Comparison of ENCODE assay signal across 8 cellular contexts in the genomic region with DNA sequence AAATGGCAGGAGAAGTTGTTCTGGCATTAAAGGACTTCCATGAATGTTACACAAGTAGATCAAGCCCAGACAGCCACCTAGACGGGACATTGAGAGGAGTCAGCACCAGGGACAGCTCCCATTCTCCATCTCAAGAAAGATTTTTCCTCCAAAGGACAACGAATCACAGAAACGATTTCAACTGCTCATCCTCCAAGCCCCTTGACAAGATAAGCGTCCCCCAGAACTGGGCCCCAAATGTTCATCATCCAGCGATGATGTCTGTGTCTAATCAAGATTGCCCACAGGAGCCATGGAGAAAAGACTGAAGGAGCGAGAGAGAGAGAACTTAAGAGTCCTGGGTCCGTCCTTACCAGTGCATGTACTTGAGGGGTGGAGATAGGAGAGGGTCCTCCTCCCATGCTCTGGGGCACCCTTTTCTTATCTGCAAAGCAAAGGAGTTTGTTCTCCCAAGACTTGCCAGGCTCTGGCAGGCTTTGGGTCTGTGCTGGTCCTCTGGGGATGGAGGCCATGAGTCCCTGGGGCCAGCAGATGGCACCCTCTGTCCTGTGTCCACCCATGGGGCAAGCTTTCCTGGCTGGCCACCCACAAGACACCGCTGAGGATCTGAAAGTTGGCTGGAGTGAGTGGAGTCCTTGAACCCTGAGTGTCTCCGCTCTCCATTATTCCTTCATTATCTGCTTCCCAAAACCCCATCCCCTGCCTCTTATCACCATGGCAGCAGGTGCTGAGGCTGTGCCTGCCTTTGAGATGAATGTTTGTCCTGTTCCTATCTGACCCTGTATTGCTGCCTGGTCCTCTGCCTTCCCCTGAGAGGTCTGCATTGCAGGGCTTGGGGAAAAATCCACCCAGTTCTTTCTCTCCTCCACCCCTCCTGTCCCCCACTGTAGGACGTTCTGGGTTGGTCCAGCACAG.
DNase-seq lines count a peak whose midpoint lies in the region; ATAC-seq and TF ChIP-seq lines count a peak whose summit lies in the region.

No MANE protein-coding gene starts in this region.

- H3T11ph ChIP-seq in H9 (ENCODE audit: low read length) = no peak overlapping the region

- H2BK120ac ChIP-seq in H9 (ENCODE audit: low read depth, low read length, poor library complexity, severe bottlenecking) = no peak overlapping the region

- H3K23ac ChIP-seq in H9 (ENCODE audit: insufficient read length, low read depth, low read length) = no peak overlapping the region

- H3K27ac ChIP-seq in C4-2B (no peak overlapping the region), H9 (ENCODE audit: insufficient read length, low read depth, low read length) (no peak overlapping the region), VCaP (no peak overlapping the region)

- H4K8ac ChIP-seq in H9 (replicated peaks; ENCODE audit: insufficient read length, low read depth, low read length) = no peak overlapping the region

- H3K14ac ChIP-seq in H9 (ENCODE audit: insufficient read depth, low read length) = no peak overlapping the region

- no peak overlapping the region for H2AFZ ChIP-seq in H9 (ENCODE audit: low read length)

- no peak overlapping the region for H3K9ac ChIP-seq in H9 (ENCODE audit: extremely low read depth, insufficient read length, low read length)

- no peak overlapping the region for H3K18ac ChIP-seq in H9 (ENCODE audit: insufficient read length, low read depth, low read length)

- H3K4me3 Mint-ChIP-seq in H9 = no peak overlapping the region
- no peak overlapping the region for H3K4me3 Mint-ChIP-seq in activated T-helper 2 cell treated with anti-CD3 and anti-CD28 coated beads, Interferon-gamma antibody, Interleukin-2, Interleukin-4, amounts not matched to agents 10 μg/mL and 5 μg/mL and 100 μg/mL, durations not matched to agents 14 hours and 24 hours and 36 hours (ENCODE audit: low read depth)

- no peak for ATAC-seq in activated CD4-positive, CD25-positive, alpha-beta regulatory T cell treated with anti-CD3 and anti-CD28 coated beads, Interleukin-2, amount 50 U/mL, for 24 hours

- intact Hi-C loops in activated T-helper 2 cell treated with anti-CD3 and anti-CD28 coated beads, Interferon-gamma antibody, Interleukin-2, Interleukin-4, amounts not matched to agents 10 μg/mL and 5 μg/mL and 100 μg/mL, durations not matched to agents 14 hours and 24 hours and 36 hours (cut with micrococcal nuclease) = no loop called here

- no peaks in the 10 kb centered on the region for H3K23me2 ChIP-seq in H9 (ENCODE audit: insufficient read length, low read depth, low read length, poor library complexity, severe bottlenecking)

- no peaks in the 10 kb centered on the region for H3K4me1 ChIP-seq in H9 (ENCODE audit: insufficient read depth, low read length)

- H2BK20ac ChIP-seq in H9 (ENCODE audit: low read depth, low read length, poor library complexity, severe bottlenecking) = no peak overlapping the region

- H3K56ac ChIP-seq in H9 (ENCODE audit: insufficient read length, low read depth, low read length) = no peak overlapping the region

- no peak overlapping the region for H2AK5ac ChIP-seq in H9 (ENCODE audit: insufficient read length, low read length)

- DNase-seq in H9 (peak; percentile 59), left kidney (ENCODE audit: low read depth, low spot score) (peak; percentile 88), SKM-1 treated with dmso at 0.1 percent for 144 hours (lab: John Stamatoyannopoulos, UW; ENCODE audit: unreplicated experiment) (no peak)
- DNase-seq in activated T-helper 2 cell treated with anti-CD3 and anti-CD28 coated beads, Interferon-gamma antibody, Interleukin-2, Interleukin-4, amounts not matched to agents 10 μg/mL and 5 μg/mL and 100 μg/mL, durations not matched to agents 14 hours and 24 hours and 36 hours (ENCODE audit: low spot score) = no peak
- no peak for DNase-seq in stimulated activated CD4-positive, alpha-beta T cell treated with anti-CD3 and anti-CD28 coated beads, Interleukin-15, amount 100 ng/mL, for 24 hours

- H2BK12ac ChIP-seq in H9 (ENCODE audit: insufficient read length, low read depth, low read length) = no peak overlapping the region

- H4K20me1 ChIP-seq in H9 (ENCODE audit: control insufficient read depth, insufficient read depth, insufficient read length) = no peaks in the 10 kb centered on the region

- H4K5ac ChIP-seq in H9 (ENCODE audit: insufficient read length, low read depth, low read length) = no peak overlapping the region

- H3K36me3 Mint-ChIP-seq in H9 (ENCODE audit: insufficient read depth in 1 of 3, low read depth in 3 of 3) = no peaks in the 10 kb centered on the region
- H3K36me3 Mint-ChIP-seq in activated T-helper 2 cell treated with anti-CD3 and anti-CD28 coated beads, Interferon-gamma antibody, Interleukin-2, Interleukin-4, amounts not matched to agents 10 μg/mL and 5 μg/mL and 100 μg/mL, durations not matched to agents 14 hours and 24 hours and 36 hours (ENCODE audit: low read depth) = no peaks in the 10 kb centered on the region

- H3K4me2 ChIP-seq in H9 (ENCODE audit: insufficient read depth, insufficient read length, low read length) = no peak overlapping the region

- H3K9me3 Mint-ChIP-seq in H9 = no peaks in the 10 kb centered on the region
- no peaks in the 10 kb centered on the region for H3K9me3 Mint-ChIP-seq in activated T-helper 2 cell treated with anti-CD3 and anti-CD28 coated beads, Interferon-gamma antibody, Interleukin-2, Interleukin-4, amounts not matched to agents 10 μg/mL and 5 μg/mL and 100 μg/mL, durations not matched to agents 14 hours and 24 hours and 36 hours

- no peak overlapping the region for H2BK5ac ChIP-seq in H9 (ENCODE audit: insufficient read length, low read length)

- peak; percentile 55 for TF ChIP-seq CTCF in C4-2B (conservative IDR thresholded peaks at IDR 0.05)
- TF ChIP-seq CTCF in H9 (conservative IDR thresholded peaks at IDR 0.05) = peak; percentile 75
- TF ChIP-seq CTCF in VCaP (conservative IDR thresholded peaks at IDR 0.05) = peak; percentile 89

- H3K4ac ChIP-seq in H9 (ENCODE audit: low read depth, low read length) = no peak overlapping the region

- H3K79me2 ChIP-seq in H9 (ENCODE audit: insufficient read depth, low read length) = no peaks in the 10 kb centered on the region

- no peak overlapping the region for H3K27ac Mint-ChIP-seq in H9
- no peak overlapping the region for H3K27ac Mint-ChIP-seq in activated T-helper 2 cell treated with anti-CD3 and anti-CD28 coated beads, Interferon-gamma antibody, Interleukin-2, Interleukin-4, amounts not matched to agents 10 μg/mL and 5 μg/mL and 100 μg/mL, durations not matched to agents 14 hours and 24 hours and 36 hours

- H3K27me3 ChIP-seq in H9 (ENCODE audit: insufficient read depth, low read length) = no peaks in the 10 kb centered on the region

- no CpG with 5 or more reads among the region's 10 CpGs for WGBS in H9 (ENCODE audit: extremely low coverage, insufficient read length, low lambda C conversion rate)

- no peak overlapping the region for H2BK15ac ChIP-seq in H9 (ENCODE audit: low read depth, low read length)

- no peaks in the 10 kb centered on the region for H3K9me3 ChIP-seq in H9 (ENCODE audit: control insufficient read depth, low read depth, low read length)

- peaks cover 19 to 23% of the 10 kb centered on the region in 2 experiments for H3K4me1 Mint-ChIP-seq in H9
- no peaks in the 10 kb centered on the region for H3K4me1 Mint-ChIP-seq in activated T-helper 2 cell treated with anti-CD3 and anti-CD28 coated beads, Interferon-gamma antibody, Interleukin-2, Interleukin-4, amounts not matched to agents 10 μg/mL and 5 μg/mL and 100 μg/mL, durations not matched to agents 14 hours and 24 hours and 36 hours (ENCODE audit: low read depth)

- H3K27me3 Mint-ChIP-seq in H9 (ENCODE audit: low read depth) = peaks cover 27% of the 10 kb centered on the region
- H3K27me3 Mint-ChIP-seq in activated T-helper 2 cell treated with anti-CD3 and anti-CD28 coated beads, Interferon-gamma antibody, Interleukin-2, Interleukin-4, amounts not matched to agents 10 μg/mL and 5 μg/mL and 100 μg/mL, durations not matched to agents 14 hours and 24 hours and 36 hours (ENCODE audit: low read depth) = no peaks in the 10 kb centered on the region

- no peaks in the 10 kb centered on the region for H3K79me1 ChIP-seq in H9 (ENCODE audit: insufficient read depth, low read depth, low read length, poor library complexity, severe bottlenecking)

- no peak overlapping the region for H4K91ac ChIP-seq in H9 (ENCODE audit: insufficient read length, low read depth, low read length)

Comparison
In these comparisons a context has a peak if more than half of its experiments do, and no peak if none do; other contexts are left out.
1. DNase-seq: peak in H9 (single experiment) and left kidney (single experiment); none in activated T-helper 2 cell treated with anti-CD3 and anti-CD28 coated beads, Interferon-gamma antibody, Interleukin-2, Interleukin-4, amounts not matched to agents 10 μg/mL and 5 μg/mL and 100 μg/mL, durations not matched to agents 14 hours and 24 hours and 36 hours (single experiment), stimulated activated CD4-positive, alpha-beta T cell treated with anti-CD3 and anti-CD28 coated beads, Interleukin-15, amount 100 ng/mL, for 24 hours (single experiment) and SKM-1 treated with dmso at 0.1 percent for 144 hours (single experiment).
2. Peak in every context shown above with its lines, with median percentiles within 50 percentile points of each other: CTCF ChIP-seq.